8 cellular contexts compared by ENCODE assay signal in genomic region chr6:89035252-89036106, GRCh38. TPM values are rescaled to one million over a fixed set of nuclear protein-coding genes. Genes with fewer than 3 reads are reported as not detected.
A peak's percentile ranks its signal among the peaks of the same experiment; 100 is the strongest.
DNase-seq lines count a peak whose midpoint lies in the region; ATAC-seq, FAIRE-seq and TF ChIP-seq lines count a peak whose summit lies in the region.

No MANE protein-coding gene starts in this region.

- H3K36me3 ChIP-seq in Peyer's patch (no peaks in the 10 kb centered on the region), pancreas (no peaks in the 10 kb centered on the region)

- TF ChIP-seq POLR2A in Peyer's patch (IDR thresholded peaks at IDR 0.05), result peak; percentile 32 to 56

- no peak overlapping the region for H3K27ac Mint-ChIP-seq in activated naive CD4-positive, alpha-beta T cell treated with anti-CD3 and anti-CD28 coated beads, Interleukin-2, amount 50 U/mL, for 72 hours

- WGBS in pancreas, 2 donors, result 24 to 25% methylated on average over 14 of the region's 14 CpGs

- peak; percentile 86 to 89 (median 88) for ATAC-seq in pancreas
- ATAC-seq in HG03139 (IDR thresholded peaks at IDR 0.05; ENCODE audit: unreplicated experiment), result no peak
- no peak for ATAC-seq in activated naive CD4-positive, alpha-beta T cell treated with anti-CD3 and anti-CD28 coated beads, Interleukin-2, amount 50 U/mL, for 72 hours
- ATAC-seq in GM18502 (IDR thresholded peaks at IDR 0.05; ENCODE audit: poor library complexity, unreplicated experiment), result no peak

- intact Hi-C loops in pancreas (cut with DNase I), result no loop called here

- H3K9me3 ChIP-seq in Peyer's patch (peaks cover 0 to 7% (median 0%) of the 10 kb centered on the region in 4 donors), pancreas (no peaks in the 10 kb centered on the region)

- FAIRE-seq in pancreas (lab: Jason Lieb, UNC), result peak; percentile 98

- TF ChIP-seq CTCF in Peyer's patch (IDR thresholded peaks at IDR 0.05), result peak in 3 of 6 experiments; percentile 2 to 30 (median 14)
- TF ChIP-seq CTCF in fibroblast of the aortic adventitia (IDR thresholded peaks at IDR 0.05; ENCODE audit: insufficient read depth, low read length), result no peak
- no peak for TF ChIP-seq CTCF in pancreas (IDR thresholded peaks at IDR 0.05)

- H3K27ac ChIP-seq in Peyer's patch, result peak overlapping the region; percentile 55 to 97 (median 80)
- H3K27ac ChIP-seq in pancreas, result peak overlapping the region; percentile 58 to 88 (median 74)

- H3K4me3 ChIP-seq in Peyer's patch, result peak overlapping the region in 1 of 4 donors; percentile 37
- peak overlapping the region; percentile 45 for H3K4me3 ChIP-seq in fibroblast of the aortic adventitia (ENCODE audit: low read depth, low read length)
- H3K4me3 ChIP-seq in pancreas, result peak overlapping the region in 2 of 4 donors; percentile 1 to 3

- peaks cover 19 to 20% of the 10 kb centered on the region in 2 donors for H3K36me3 Mint-ChIP-seq in activated naive CD4-positive, alpha-beta T cell treated with anti-CD3 and anti-CD28 coated beads, Interleukin-2, amount 50 U/mL, for 72 hours

- DNase-seq in ELR (ENCODE audit: low read depth) (peak; percentile 92), Peyer's patch (peak; percentile 41 to 93 (median 87)), fibroblast of the aortic adventitia (ENCODE audit: low read depth) (peak; percentile 100), pancreas (peak in 5 of 6 donors; percentile 64 to 81 (median 72))
- DNase-seq in activated effector memory CD4-positive, alpha-beta T cell treated with Interleukin-2 at 50 U/mL for 16 hours, result no peak
- no peak for DNase-seq in activated naive CD4-positive, alpha-beta T cell treated with anti-CD3 and anti-CD28 coated beads, Interleukin-2, amount 50 U/mL, for 72 hours (ENCODE audit: low spot score in 2 of 2)

- H3K9me3 Mint-ChIP-seq in activated naive CD4-positive, alpha-beta T cell treated with anti-CD3 and anti-CD28 coated beads, Interleukin-2, amount 50 U/mL, for 72 hours, result peaks cover 16 to 29% of the 10 kb centered on the region in 2 donors

- H3K27me3 ChIP-seq in Peyer's patch (no peaks in the 10 kb centered on the region), pancreas (no peaks in the 10 kb centered on the region)

- H3K4me1 ChIP-seq in Peyer's patch (peaks cover 0 to 29% (median 9%) of the 10 kb centered on the region in 4 donors), pancreas (peaks cover 9 to 34% (median 28%) of the 10 kb centered on the region in 3 donors)

RNA-seq across cellular contexts. Expression of gene PNRC1, which starts 45.1 kb away (rescaled TPM):
- 100 to 1,000 TPM in 3 of 4 donors, 10 to 100 TPM in 1; 97.3 to 176 (median 102) TPM for total RNA-seq in Peyer's patch
- 92.3 and 138 TPM in 2 replicates for total RNA-seq in fibroblast of the aortic adventitia (ENCODE audit: low replicate concordance)
- 100 to 1,000 TPM; 105 to 170 (median 121) TPM for total RNA-seq in pancreas
- polyA plus RNA-seq in pancreas, result 10 to 100 TPM; 30.2 to 49.8 TPM
- total RNA-seq in activated naive CD4-positive, alpha-beta T cell treated with anti-CD3 and anti-CD28 coated beads, Interleukin-2, amount 50 U/mL, for 72 hours, result 100 to 1,000 TPM in 1 of 2 donors, 10 to 100 TPM in 1; 97.3 to 150 TPM

Comparison
In these comparisons a context has a peak if more than half of its experiments do, and no peak if none do; other contexts are left out.
1. DNase-seq: peak in ELR (single experiment), Peyer's patch (3 of 3), fibroblast of the aortic adventitia (single experiment) and pancreas (5 of 6); none in activated effector memory CD4-positive, alpha-beta T cell treated with Interleukin-2 at 50 U/mL for 16 hours (single experiment) and activated naive CD4-positive, alpha-beta T cell treated with anti-CD3 and anti-CD28 coated beads, Interleukin-2, amount 50 U/mL, for 72 hours (0 of 2).
2. ATAC-seq: peak in pancreas (4 of 4); none in HG03139 (single experiment), activated naive CD4-positive, alpha-beta T cell treated with anti-CD3 and anti-CD28 coated beads, Interleukin-2, amount 50 U/mL, for 72 hours (0 of 2) and GM18502 (single experiment).